Comparison of ENCODE assay signal across 18 cellular contexts in genomic region chr4:108426493-108426892, GRCh38.
DNase-seq lines count a peak whose midpoint lies in the region; ATAC-seq, FAIRE-seq and TF ChIP-seq lines count a peak whose summit lies in the region.
"Had no signal": no experiment of that assay in that cellular context is flagged by ENCODE, and none has a peak within 500 bp of the region (broad histone marks: within the 10 kb centered on the region; RNA-seq: fewer than 3 reads in every experiment).

No MANE protein-coding gene starts in this region.

- peak overlapping the region; percentile 39 for H3K4me3 ChIP-seq in PC-3 (ENCODE audit: low read length)
- H3K4me3 ChIP-seq: dorsolateral prefrontal cortex, mucosa of descending colon, sigmoid colon, upper lobe of right lung had no signal

- peaks cover 34% of the 10 kb centered on the region for H3K4me1 Mint-ChIP-seq in activated T-cell treated with anti-CD3 and anti-CD28 coated beads, Interleukin-2, amount 50 U/mL, for 72 hours (ENCODE audit: low read depth)
- H3K4me1 Mint-ChIP-seq in chondrocyte (ENCODE audit: low read depth) = peaks cover 23% of the 10 kb centered on the region
- peaks cover 6% of the 10 kb centered on the region for H3K4me1 Mint-ChIP-seq in stimulated activated effector memory CD8-positive, alpha-beta T cell treated with anti-CD3 and anti-CD28 coated beads, Interleukin-12 subunit alpha, Interleukin-12 subunit beta, amount 100 ng/mL, for 72 hours

- peak overlapping the region; percentile 48; the same call in 1 of the 2 replicates for H2AFZ ChIP-seq in PC-3 (ENCODE audit: low read length)

- H3K9me3 Mint-ChIP-seq in activated T-cell treated with anti-CD3 and anti-CD28 coated beads, Interleukin-2, amount 50 U/mL, for 72 hours = peaks cover 4 to 5% of the 10 kb centered on the region in 2 donors
- peaks cover 15% of the 10 kb centered on the region for H3K9me3 Mint-ChIP-seq in chondrocyte (ENCODE audit: low read depth)
- peaks cover 4% of the 10 kb centered on the region for H3K9me3 Mint-ChIP-seq in stimulated activated effector memory CD8-positive, alpha-beta T cell treated with anti-CD3 and anti-CD28 coated beads, Interleukin-12 subunit alpha, Interleukin-12 subunit beta, amount 100 ng/mL, for 72 hours

- FAIRE-seq in frontal cortex (lab: Jason Lieb, UNC) = no peak

- CTCF ChIA-PET in PC-3 (lab: Charles Lee) = no interaction called here

- no peaks in the 10 kb centered on the region for H3K36me3 ChIP-seq in PC-3 (ENCODE audit: low read depth, low read length)
- H3K36me3 ChIP-seq: sigmoid colon, upper lobe of right lung had no signal

- POLR2A ChIA-PET in PC-3 (lab: Charles Lee; ENCODE audit: unreplicated experiment) = no interaction called here

- H3K9me3 ChIP-seq in PC-3 (ENCODE audit: low read length) = no peaks in the 10 kb centered on the region
- H3K9me3 ChIP-seq: mucosa of descending colon, sigmoid colon, upper lobe of right lung had no signal

- no peaks in the 10 kb centered on the region for H3K27me3 ChIP-seq in PC-3 (ENCODE audit: low read length)
- H3K27me3 ChIP-seq: dorsolateral prefrontal cortex, sigmoid colon, upper lobe of right lung had no signal

- no peaks in the 10 kb centered on the region for H3K9me2 ChIP-seq in PC-3 (replicated peaks; ENCODE audit: low read length)

- intact Hi-C loops in PC-3 (cut with micrococcal nuclease) = no loop called here

- H3K4me3 Mint-ChIP-seq in activated T-cell treated with anti-CD3 and anti-CD28 coated beads, Interleukin-2, amount 50 U/mL, for 72 hours = peak overlapping the region; percentile 60 to 74
- no peak overlapping the region for H3K4me3 Mint-ChIP-seq in chondrocyte (ENCODE audit: unreplicated experiment)
- no peak overlapping the region for H3K4me3 Mint-ChIP-seq in stimulated activated effector memory CD8-positive, alpha-beta T cell treated with anti-CD3 and anti-CD28 coated beads, Interleukin-12 subunit alpha, Interleukin-12 subunit beta, amount 100 ng/mL, for 72 hours
- H3K4me3 Mint-ChIP-seq: activated CD4-positive, alpha-beta T cell treated with anti-CD3 and anti-CD28 coated beads, Interleukin-2, amount 10 ng/mL, durations not matched to agents 7 days and 5 days had no signal

- BruUV-seq in PC-3 (replicated peaks; lab: Mats Ljungman, UMichigan) = no TSS peak

- peak overlapping the region; percentile 57 for H3K4me2 ChIP-seq in PC-3 (ENCODE audit: low read length)
- H3K4me2 ChIP-seq: KMS-11 had no signal

- no peaks in the 10 kb centered on the region for H4K20me1 ChIP-seq in PC-3 (ENCODE audit: low read length)

- H3K9ac ChIP-seq in PC-3 (ENCODE audit: low read length) = no peak overlapping the region
- H3K9ac ChIP-seq: KMS-11 had no signal

- no peaks in the 10 kb centered on the region for H3F3A ChIP-seq in PC-3 (ENCODE audit: low read length, unreplicated experiment)

- no peaks in the 10 kb centered on the region for H3K4me1 ChIP-seq in PC-3 (ENCODE audit: insufficient read depth, low read length)
- H3K4me1 ChIP-seq: sigmoid colon, upper lobe of right lung had no signal

- peaks cover 3 to 10% of the 10 kb centered on the region in 2 donors for H3K36me3 Mint-ChIP-seq in activated T-cell treated with anti-CD3 and anti-CD28 coated beads, Interleukin-2, amount 50 U/mL, for 72 hours (ENCODE audit: insufficient read depth in 2 of 2)
- no peaks in the 10 kb centered on the region for H3K36me3 Mint-ChIP-seq in chondrocyte (ENCODE audit: low read depth)
- no peaks in the 10 kb centered on the region for H3K36me3 Mint-ChIP-seq in stimulated activated effector memory CD8-positive, alpha-beta T cell treated with anti-CD3 and anti-CD28 coated beads, Interleukin-12 subunit alpha, Interleukin-12 subunit beta, amount 100 ng/mL, for 72 hours

- peak; percentile 79 for ATAC-seq in activated T-cell treated with anti-CD3 and anti-CD28 coated beads, Interleukin-2, amount 50 U/mL, for 72 hours (replicated peaks in 1 of 2)
- ATAC-seq in PC-3 = no peak
- ATAC-seq in stimulated activated effector memory CD8-positive, alpha-beta T cell treated with anti-CD3 and anti-CD28 coated beads, Interleukin-12 subunit alpha, Interleukin-12 subunit beta, amount 100 ng/mL, for 72 hours = peak; percentile 71
- no peak for ATAC-seq in GM19452 (IDR thresholded peaks at IDR 0.05; ENCODE audit: unreplicated experiment)
- ATAC-seq: esophagus mucosa, mucosa of descending colon, upper lobe of right lung had no signal

- no peaks in the 10 kb centered on the region for H3K79me2 ChIP-seq in PC-3 (ENCODE audit: low read length)

- TF ChIP-seq CTCF in PC-3 (conservative IDR thresholded peaks at IDR 0.05; ENCODE audit: low read depth, low read length) (no peak), chondrocyte (IDR thresholded peaks at IDR 0.05) (no peak)

- H3K27ac Mint-ChIP-seq in activated T-cell treated with anti-CD3 and anti-CD28 coated beads, Interleukin-2, amount 50 U/mL, for 72 hours = peak overlapping the region; percentile 22
- peak overlapping the region; percentile 72 for H3K27ac Mint-ChIP-seq in chondrocyte (ENCODE audit: unreplicated experiment)
- no peak overlapping the region for H3K27ac Mint-ChIP-seq in stimulated activated effector memory CD8-positive, alpha-beta T cell treated with anti-CD3 and anti-CD28 coated beads, Interleukin-12 subunit alpha, Interleukin-12 subunit beta, amount 100 ng/mL, for 72 hours
- H3K27ac Mint-ChIP-seq: activated CD4-positive, alpha-beta T cell treated with anti-CD3 and anti-CD28 coated beads, Interleukin-2, amount 10 ng/mL, durations not matched to agents 7 days and 5 days had no signal

- DNase-seq in activated T-cell treated with anti-CD3 and anti-CD28 coated beads, Interleukin-2, amount 50 U/mL, for 72 hours = peak in 1 of 2 donors; percentile 19
- DNase-seq in activated T-cell treated with anti-CD3 and anti-CD28 coated beads for 4 hours = no peak
- DNase-seq in PC-3 = peak; percentile 4
- DNase-seq in chondrocyte (ENCODE audit: low spot score) = no peak
- no peak for DNase-seq in stimulated activated effector memory CD8-positive, alpha-beta T cell treated with anti-CD3 and anti-CD28 coated beads, Interleukin-12 subunit alpha, Interleukin-12 subunit beta, amount 100 ng/mL, for 72 hours (ENCODE audit: low spot score in 2 of 2)
- no peak for DNase-seq in NCI-H526 (lab: John Stamatoyannopoulos, UW)
- DNase-seq in frontal cortex (ENCODE audit: low spot score in 2 of 2) = no peak
- DNase-seq: activated CD4-positive, alpha-beta T cell treated with anti-CD3 and anti-CD28 coated beads, Interleukin-2, amount 10 ng/mL, durations not matched to agents 7 days and 5 days; COR-L47; dorsolateral prefrontal cortex; mucosa of descending colon; occipital lobe; SHP77; sigmoid colon; upper lobe of right lung had no signal

- H3K27me3 Mint-ChIP-seq in activated T-cell treated with anti-CD3 and anti-CD28 coated beads, Interleukin-2, amount 50 U/mL, for 72 hours (ENCODE audit: low read depth) = peaks cover 9% of the 10 kb centered on the region
- no peaks in the 10 kb centered on the region for H3K27me3 Mint-ChIP-seq in chondrocyte (ENCODE audit: low read depth)

- H3K27ac ChIP-seq in PC-3 (ENCODE audit: low read length) = peak overlapping the region; percentile 44
- H3K27ac ChIP-seq: dorsolateral prefrontal cortex, KMS-11, sigmoid colon, upper lobe of right lung had no signal

Comparison
In these comparisons a context has a peak if more than half of its experiments do, and no peak if none do; other contexts are left out.
1. ATAC-seq: peak in activated T-cell treated with anti-CD3 and anti-CD28 coated beads, Interleukin-2, amount 50 U/mL, for 72 hours (2 of 2) and stimulated activated effector memory CD8-positive, alpha-beta T cell treated with anti-CD3 and anti-CD28 coated beads, Interleukin-12 subunit alpha, Interleukin-12 subunit beta, amount 100 ng/mL, for 72 hours (single experiment); none in PC-3 (single experiment) and GM19452 (single experiment).
2. H3K4me3 Mint-ChIP-seq: peak in activated T-cell treated with anti-CD3 and anti-CD28 coated beads, Interleukin-2, amount 50 U/mL, for 72 hours (2 of 2); none in chondrocyte (single experiment) and stimulated activated effector memory CD8-positive, alpha-beta T cell treated with anti-CD3 and anti-CD28 coated beads, Interleukin-12 subunit alpha, Interleukin-12 subunit beta, amount 100 ng/mL, for 72 hours (single experiment).